31 cellular contexts compared by ENCODE assay signal in the genomic region with DNA sequence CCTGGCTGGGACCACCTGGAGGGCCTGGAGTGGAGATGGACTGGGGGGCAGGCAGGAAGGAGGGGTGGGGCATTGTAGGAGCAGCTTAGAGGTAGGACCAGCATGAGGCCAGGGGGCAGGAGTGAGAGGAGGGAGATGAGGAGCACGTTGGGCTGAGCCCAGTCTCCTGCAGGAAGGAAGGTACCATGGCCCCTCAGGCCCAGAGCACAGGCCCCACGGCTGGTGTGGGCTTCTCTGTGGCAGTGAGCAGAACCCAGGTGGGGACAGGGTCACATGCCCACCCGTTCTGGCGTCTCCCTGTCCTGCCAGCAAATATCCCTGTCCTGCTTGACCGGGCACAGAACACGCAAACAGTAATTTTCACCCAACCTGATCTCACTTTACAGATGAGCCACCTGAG.
"Had no signal": no experiment of that assay in that cellular context is flagged by ENCODE, and none has a peak within 500 bp of the region (broad histone marks: within the 10 kb centered on the region; RNA-seq: fewer than 3 reads in every experiment).

No MANE protein-coding gene starts in this region.

- H3K4me1 ChIP-seq: ascending aorta, breast epithelium had no signal

- ATAC-seq: activated CD4-positive, alpha-beta T cell treated with anti-CD3 and anti-CD28 coated beads for 36 hours; activated CD4-positive, CD25-positive, alpha-beta regulatory T cell treated with anti-CD3 and anti-CD28 coated beads, Interleukin-2, amount 50 U/mL, for 24 hours; activated CD8-positive, alpha-beta memory T cell treated with anti-CD3 and anti-CD28 coated beads, Interleukin-2, amount 10 ng/mL, durations not matched to agents 7 days and 5 days; activated CD8-positive, alpha-beta T cell treated with anti-CD3 and anti-CD28 coated beads, Interleukin-2, amount 10 ng/mL, durations not matched to agents 7 days and 5 days; activated naive CD8-positive, alpha-beta T cell treated with anti-CD3 and anti-CD28 coated beads, Interleukin-2, amount 50 U/mL, for 24 hours; WTC11 had no signal

- H3K27ac ChIP-seq: ascending aorta, brain microvascular endothelial cell, breast epithelium, VCaP had no signal

- DNase-seq: activated CD4-positive, alpha-beta memory T cell treated with anti-CD3 and anti-CD28 coated beads, Interleukin-2, amount 10 ng/mL, durations not matched to agents 7 days and 5 days; activated CD4-positive, alpha-beta T cell treated with anti-CD3 and anti-CD28 coated beads for 1 hour; activated CD4-positive, alpha-beta T cell treated with anti-CD3 and anti-CD28 coated beads for 36 hours; activated CD4-positive, alpha-beta T cell treated with anti-CD3 and anti-CD28 coated beads for 48 hours; activated CD4-positive, alpha-beta T cell treated with anti-CD3 and anti-CD28 coated beads, Interleukin-2, amount 10 ng/mL, durations not matched to agents 7 days and 5 days; activated CD4-positive, alpha-beta T cell treated with anti-CD3 and anti-CD28 coated beads, Interleukin-2, amount 50 U/mL, for 48 hours; activated CD4-positive, CD25-positive, alpha-beta regulatory T cell; activated CD8-positive, alpha-beta memory T cell treated with anti-CD3 and anti-CD28 coated beads for 24 hours; activated CD8-positive, alpha-beta memory T cell treated with anti-CD3 and anti-CD28 coated beads, Interleukin-2, amount 10 ng/mL, durations not matched to agents 7 days and 5 days; activated CD8-positive, alpha-beta memory T cell treated with anti-CD3 and anti-CD28 coated beads, Interleukin-2, amount 50 U/mL, for 48 hours; activated CD8-positive, alpha-beta T cell treated with anti-CD3 and anti-CD28 coated beads, Interleukin-2, amount 10 ng/mL, durations not matched to agents 7 days and 5 days; activated effector memory CD4-positive, alpha-beta T cell treated with Interleukin-2 at 50 U/mL for 16 hours; activated gamma-delta T cell; activated naive CD4-positive, alpha-beta T cell treated with anti-CD3 and anti-CD28 coated beads, Interleukin-2, amount 10 ng/mL, durations not matched to agents 7 days and 5 days; activated naive CD4-positive, alpha-beta T cell treated with Interleukin-2 at 50 U/mL for 16 hours; activated naive CD8-positive, alpha-beta T cell treated with anti-CD3 and anti-CD28 coated beads, Interleukin-2, amount 10 ng/mL, durations not matched to agents 7 days and 5 days; activated naive CD8-positive, alpha-beta T cell treated with anti-CD3 and anti-CD28 coated beads, Interleukin-2, amount 50 U/mL, for 24 hours; activated T-cell treated with anti-CD3 and anti-CD28 coated beads, Interleukin-2, amount 50 U/mL, for 24 hours; activated T-cell treated with anti-CD3 and anti-CD28 coated beads, Interleukin-2, amount 50 U/mL, for 48 hours; amygdala; anterior cingulate cortex; brain microvascular endothelial cell; central memory CD4-positive, alpha-beta T cell; T-helper 1 cell; T-helper 2 cell; T-helper 9 cell had no signal

- H3K4me3 ChIP-seq: ascending aorta, breast epithelium had no signal

- H3K36me3 ChIP-seq: ascending aorta, brain microvascular endothelial cell, breast epithelium had no signal

- H3K9me3 ChIP-seq: ascending aorta, breast epithelium had no signal
